In the genomic region with DNA sequence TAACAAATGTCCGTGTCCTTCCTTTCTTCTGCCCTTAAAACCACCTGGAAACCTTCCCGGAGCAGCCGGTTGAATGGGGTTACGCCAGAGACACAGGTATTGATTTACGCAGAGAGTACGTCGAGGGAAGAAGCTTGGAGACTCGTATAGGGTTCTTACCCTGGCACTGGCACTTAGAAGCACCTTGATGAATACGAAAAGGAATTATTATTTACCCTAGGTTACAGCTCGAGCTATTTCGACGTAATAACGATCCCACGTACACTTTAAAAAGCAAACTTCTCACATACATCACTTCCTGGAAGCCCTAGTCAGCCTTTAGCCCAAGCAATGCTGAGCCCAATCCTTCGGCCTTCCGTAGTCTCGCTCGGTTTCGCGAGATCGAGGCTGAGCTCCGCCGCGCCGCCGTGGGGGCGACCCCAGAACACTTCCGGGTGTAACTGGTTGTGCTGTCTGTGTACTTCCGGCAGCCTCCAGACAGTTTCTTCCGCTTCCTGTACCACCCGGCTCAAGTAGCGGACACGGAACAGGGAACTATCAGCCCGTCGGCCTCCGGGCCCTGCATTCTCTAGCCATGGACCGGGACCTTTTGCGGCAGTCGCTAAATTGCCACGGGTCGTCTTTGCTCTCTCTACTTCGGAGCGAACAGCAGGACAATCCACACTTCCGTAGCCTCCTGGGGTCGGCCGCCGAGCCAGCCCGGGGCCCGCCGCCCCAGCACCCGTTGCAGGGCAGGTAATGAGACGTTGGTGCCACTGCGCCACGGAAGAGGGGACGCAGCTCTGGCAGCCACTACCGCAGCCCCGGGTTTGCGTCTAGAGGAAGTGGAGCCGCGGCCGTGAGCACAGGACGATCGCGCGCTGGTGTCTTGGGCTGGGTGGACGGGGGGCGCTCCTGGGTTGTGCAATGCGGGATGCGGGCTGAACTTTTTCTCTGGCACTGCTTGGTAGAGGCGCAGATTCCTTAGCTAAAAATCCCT, we compare ENCODE assay signal across 1 cellular context.
A peak's percentile ranks its signal among the peaks of the same experiment; 100 is the strongest.
TF ChIP-seq lines count a peak whose summit lies in the region.

A gene with protein sequence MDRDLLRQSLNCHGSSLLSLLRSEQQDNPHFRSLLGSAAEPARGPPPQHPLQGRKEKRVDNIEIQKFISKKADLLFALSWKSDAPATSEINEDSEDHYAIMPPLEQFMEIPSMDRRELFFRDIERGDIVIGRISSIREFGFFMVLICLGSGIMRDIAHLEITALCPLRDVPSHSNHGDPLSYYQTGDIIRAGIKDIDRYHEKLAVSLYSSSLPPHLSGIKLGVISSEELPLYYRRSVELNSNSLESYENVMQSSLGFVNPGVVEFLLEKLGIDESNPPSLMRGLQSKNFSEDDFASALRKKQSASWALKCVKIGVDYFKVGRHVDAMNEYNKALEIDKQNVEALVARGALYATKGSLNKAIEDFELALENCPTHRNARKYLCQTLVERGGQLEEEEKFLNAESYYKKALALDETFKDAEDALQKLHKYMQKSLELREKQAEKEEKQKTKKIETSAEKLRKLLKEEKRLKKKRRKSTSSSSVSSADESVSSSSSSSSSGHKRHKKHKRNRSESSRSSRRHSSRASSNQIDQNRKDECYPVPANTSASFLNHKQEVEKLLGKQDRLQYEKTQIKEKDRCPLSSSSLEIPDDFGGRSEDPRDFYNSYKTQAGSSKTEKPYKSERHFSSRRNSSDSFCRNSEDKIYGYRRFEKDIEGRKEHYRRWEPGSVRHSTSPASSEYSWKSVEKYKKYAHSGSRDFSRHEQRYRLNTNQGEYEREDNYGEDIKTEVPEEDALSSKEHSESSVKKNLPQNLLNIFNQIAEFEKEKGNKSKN (plus strand): TSS at position 476 of the 979 bp plus-strand sequence. CDS start 99 bp downstream, at position 575.

TF ChIP-seq in HepG2, 621 proteins besides CTCF, POLR2A, EP300 and RAD21 (continued from another document and continues in another):
- TF ChIP-seq, protein P1, sequence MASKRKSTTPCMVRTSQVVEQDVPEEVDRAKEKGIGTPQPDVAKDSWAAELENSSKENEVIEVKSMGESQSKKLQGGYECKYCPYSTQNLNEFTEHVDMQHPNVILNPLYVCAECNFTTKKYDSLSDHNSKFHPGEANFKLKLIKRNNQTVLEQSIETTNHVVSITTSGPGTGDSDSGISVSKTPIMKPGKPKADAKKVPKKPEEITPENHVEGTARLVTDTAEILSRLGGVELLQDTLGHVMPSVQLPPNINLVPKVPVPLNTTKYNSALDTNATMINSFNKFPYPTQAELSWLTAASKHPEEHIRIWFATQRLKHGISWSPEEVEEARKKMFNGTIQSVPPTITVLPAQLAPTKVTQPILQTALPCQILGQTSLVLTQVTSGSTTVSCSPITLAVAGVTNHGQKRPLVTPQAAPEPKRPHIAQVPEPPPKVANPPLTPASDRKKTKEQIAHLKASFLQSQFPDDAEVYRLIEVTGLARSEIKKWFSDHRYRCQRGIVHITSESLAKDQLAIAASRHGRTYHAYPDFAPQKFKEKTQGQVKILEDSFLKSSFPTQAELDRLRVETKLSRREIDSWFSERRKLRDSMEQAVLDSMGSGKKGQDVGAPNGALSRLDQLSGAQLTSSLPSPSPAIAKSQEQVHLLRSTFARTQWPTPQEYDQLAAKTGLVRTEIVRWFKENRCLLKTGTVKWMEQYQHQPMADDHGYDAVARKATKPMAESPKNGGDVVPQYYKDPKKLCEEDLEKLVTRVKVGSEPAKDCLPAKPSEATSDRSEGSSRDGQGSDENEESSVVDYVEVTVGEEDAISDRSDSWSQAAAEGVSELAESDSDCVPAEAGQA (IDR thresholded peaks at IDR 0.05; ENCODE audit: low read depth): peak; percentile 85
- TF ChIP-seq, protein P1 (CRISPR knock-in tag; IDR thresholded peaks at IDR 0.05; ENCODE audit: borderline replicate concordance): no peak
- TF ChIP-seq, protein P2, sequence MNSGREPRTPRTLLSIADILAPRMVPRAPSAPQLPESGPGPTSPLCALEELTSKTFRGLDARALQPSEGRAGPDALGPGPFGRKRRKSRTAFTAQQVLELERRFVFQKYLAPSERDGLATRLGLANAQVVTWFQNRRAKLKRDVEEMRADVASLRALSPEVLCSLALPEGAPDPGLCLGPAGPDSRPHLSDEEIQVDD (CRISPR knock-in tag; IDR thresholded peaks at IDR 0.05; ENCODE audit: borderline replicate concordance): 0 out of 2 replicates have a peak, but pooled peaks have one; percentile 75
- TF ChIP-seq PRMT3 (CRISPR knock-in tag; IDR thresholded peaks at IDR 0.05; ENCODE audit: borderline replicate concordance, low read depth) (no peak), CHD4 (IDR thresholded peaks at IDR 0.05; ENCODE audit: borderline replicate concordance, low read length) (no peak), CBFB (CRISPR knock-in tag; IDR thresholded peaks at IDR 0.05) (peak; percentile 69), ZNF775 (CRISPR knock-in tag; IDR thresholded peaks at IDR 0.05; ENCODE audit: borderline replicate concordance) (no peak), IRF2 (CRISPR knock-in tag; IDR thresholded peaks at IDR 0.05) (peak; percentile 91), SRY (CRISPR knock-in tag; IDR thresholded peaks at IDR 0.05) (no peak), FIP1L1 (IDR thresholded peaks at IDR 0.05; ENCODE audit: borderline replicate concordance, insufficient read depth, low read depth, low read length) (no peak), SMYD3 (CRISPR knock-in tag; IDR thresholded peaks at IDR 0.05) (peak; percentile 86; the same call in 1 of the 2 replicates), SOX5 (CRISPR knock-in tag; IDR thresholded peaks at IDR 0.05; ENCODE audit: borderline replicate concordance) (0 out of 2 replicates have a peak, but pooled peaks have one; percentile 28), ZMAT3 (CRISPR knock-in tag; conservative IDR thresholded peaks at IDR 0.05) (0 out of 2 replicates have a peak, but pooled peaks have one; percentile 38)
- TF ChIP-seq, protein P3, sequence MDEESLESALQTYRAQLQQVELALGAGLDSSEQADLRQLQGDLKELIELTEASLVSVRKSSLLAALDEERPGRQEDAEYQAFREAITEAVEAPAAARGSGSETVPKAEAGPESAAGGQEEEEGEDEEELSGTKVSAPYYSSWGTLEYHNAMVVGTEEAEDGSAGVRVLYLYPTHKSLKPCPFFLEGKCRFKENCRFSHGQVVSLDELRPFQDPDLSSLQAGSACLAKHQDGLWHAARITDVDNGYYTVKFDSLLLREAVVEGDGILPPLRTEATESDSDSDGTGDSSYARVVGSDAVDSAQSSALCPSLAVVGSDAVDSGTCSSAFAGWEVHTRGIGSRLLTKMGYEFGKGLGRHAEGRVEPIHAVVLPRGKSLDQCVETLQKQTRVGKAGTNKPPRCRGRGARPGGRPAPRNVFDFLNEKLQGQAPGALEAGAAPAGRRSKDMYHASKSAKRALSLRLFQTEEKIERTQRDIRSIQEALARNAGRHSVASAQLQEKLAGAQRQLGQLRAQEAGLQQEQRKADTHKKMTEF (CRISPR knock-in tag; IDR thresholded peaks at IDR 0.05): peak; percentile 80; the same call in 1 of the 2 replicates
- TF ChIP-seq, protein P4, sequence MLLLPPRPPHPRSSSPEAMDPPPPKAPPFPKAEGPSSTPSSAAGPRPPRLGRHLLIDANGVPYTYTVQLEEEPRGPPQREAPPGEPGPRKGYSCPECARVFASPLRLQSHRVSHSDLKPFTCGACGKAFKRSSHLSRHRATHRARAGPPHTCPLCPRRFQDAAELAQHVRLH (CRISPR knock-in tag; IDR thresholded peaks at IDR 0.05; ENCODE audit: borderline replicate concordance, low read depth): no peak; the same call in 1 of the 2 replicates
- TF ChIP-seq, protein P5, sequence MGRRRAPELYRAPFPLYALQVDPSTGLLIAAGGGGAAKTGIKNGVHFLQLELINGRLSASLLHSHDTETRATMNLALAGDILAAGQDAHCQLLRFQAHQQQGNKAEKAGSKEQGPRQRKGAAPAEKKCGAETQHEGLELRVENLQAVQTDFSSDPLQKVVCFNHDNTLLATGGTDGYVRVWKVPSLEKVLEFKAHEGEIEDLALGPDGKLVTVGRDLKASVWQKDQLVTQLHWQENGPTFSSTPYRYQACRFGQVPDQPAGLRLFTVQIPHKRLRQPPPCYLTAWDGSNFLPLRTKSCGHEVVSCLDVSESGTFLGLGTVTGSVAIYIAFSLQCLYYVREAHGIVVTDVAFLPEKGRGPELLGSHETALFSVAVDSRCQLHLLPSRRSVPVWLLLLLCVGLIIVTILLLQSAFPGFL (CRISPR knock-in tag; IDR thresholded peaks at IDR 0.05): no peak
- TF ChIP-seq, protein P6, sequence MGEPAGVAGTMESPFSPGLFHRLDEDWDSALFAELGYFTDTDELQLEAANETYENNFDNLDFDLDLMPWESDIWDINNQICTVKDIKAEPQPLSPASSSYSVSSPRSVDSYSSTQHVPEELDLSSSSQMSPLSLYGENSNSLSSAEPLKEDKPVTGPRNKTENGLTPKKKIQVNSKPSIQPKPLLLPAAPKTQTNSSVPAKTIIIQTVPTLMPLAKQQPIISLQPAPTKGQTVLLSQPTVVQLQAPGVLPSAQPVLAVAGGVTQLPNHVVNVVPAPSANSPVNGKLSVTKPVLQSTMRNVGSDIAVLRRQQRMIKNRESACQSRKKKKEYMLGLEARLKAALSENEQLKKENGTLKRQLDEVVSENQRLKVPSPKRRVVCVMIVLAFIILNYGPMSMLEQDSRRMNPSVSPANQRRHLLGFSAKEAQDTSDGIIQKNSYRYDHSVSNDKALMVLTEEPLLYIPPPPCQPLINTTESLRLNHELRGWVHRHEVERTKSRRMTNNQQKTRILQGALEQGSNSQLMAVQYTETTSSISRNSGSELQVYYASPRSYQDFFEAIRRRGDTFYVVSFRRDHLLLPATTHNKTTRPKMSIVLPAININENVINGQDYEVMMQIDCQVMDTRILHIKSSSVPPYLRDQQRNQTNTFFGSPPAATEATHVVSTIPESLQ (CRISPR knock-in tag; conservative IDR thresholded peaks at IDR 0.05): no peak
- TF ChIP-seq, protein P7, sequence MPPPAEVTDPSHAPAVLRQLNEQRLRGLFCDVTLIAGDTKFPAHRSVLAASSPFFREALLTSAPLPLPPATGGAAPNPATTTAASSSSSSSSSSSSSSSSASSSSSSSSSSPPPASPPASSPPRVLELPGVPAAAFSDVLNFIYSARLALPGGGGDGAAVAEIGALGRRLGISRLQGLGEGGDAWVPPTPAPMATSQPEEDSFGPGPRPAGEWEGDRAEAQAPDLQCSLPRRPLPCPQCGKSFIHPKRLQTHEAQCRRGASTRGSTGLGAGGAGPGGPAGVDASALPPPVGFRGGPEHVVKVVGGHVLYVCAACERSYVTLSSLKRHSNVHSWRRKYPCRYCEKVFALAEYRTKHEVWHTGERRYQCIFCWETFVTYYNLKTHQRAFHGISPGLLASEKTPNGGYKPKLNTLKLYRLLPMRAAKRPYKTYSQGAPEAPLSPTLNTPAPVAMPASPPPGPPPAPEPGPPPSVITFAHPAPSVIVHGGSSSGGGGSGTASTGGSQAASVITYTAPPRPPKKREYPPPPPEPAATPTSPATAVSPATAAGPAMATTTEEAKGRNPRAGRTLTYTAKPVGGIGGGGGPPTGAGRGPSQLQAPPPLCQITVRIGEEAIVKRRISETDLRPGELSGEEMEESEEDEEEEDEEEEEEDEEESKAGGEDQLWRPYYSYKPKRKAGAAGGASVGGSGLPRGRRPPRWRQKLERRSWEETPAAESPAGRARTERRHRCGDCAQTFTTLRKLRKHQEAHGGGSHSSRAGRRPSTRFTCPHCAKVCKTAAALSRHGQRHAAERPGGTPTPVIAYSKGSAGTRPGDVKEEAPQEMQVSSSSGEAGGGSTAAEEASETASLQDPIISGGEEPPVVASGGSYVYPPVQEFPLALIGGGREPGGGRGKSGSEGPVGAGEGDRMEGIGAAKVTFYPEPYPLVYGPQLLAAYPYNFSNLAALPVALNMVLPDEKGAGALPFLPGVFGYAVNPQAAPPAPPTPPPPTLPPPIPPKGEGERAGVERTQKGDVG (CRISPR knock-in tag; IDR thresholded peaks at IDR 0.05; ENCODE audit: borderline replicate concordance): no peak
- TF ChIP-seq, protein P8, sequence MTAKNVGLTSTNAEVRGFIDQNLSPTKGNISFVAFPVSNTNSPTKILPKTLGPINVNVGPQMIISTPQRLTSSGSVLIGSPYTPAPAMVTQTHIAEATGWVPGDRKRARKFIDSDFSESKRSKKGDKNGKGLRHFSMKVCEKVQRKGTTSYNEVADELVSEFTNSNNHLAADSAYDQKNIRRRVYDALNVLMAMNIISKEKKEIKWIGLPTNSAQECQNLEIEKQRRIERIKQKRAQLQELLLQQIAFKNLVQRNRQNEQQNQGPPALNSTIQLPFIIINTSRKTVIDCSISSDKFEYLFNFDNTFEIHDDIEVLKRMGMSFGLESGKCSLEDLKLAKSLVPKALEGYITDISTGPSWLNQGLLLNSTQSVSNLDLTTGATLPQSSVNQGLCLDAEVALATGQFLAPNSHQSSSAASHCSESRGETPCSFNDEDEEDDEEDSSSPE (CRISPR knock-in tag; IDR thresholded peaks at IDR 0.05): no peak; the same call in 1 of the 2 replicates
- TF ChIP-seq, protein P9, sequence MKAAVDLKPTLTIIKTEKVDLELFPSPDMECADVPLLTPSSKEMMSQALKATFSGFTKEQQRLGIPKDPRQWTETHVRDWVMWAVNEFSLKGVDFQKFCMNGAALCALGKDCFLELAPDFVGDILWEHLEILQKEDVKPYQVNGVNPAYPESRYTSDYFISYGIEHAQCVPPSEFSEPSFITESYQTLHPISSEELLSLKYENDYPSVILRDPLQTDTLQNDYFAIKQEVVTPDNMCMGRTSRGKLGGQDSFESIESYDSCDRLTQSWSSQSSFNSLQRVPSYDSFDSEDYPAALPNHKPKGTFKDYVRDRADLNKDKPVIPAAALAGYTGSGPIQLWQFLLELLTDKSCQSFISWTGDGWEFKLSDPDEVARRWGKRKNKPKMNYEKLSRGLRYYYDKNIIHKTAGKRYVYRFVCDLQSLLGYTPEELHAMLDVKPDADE (CRISPR knock-in tag; IDR thresholded peaks at IDR 0.05): no peak
- TF ChIP-seq, protein P10, sequence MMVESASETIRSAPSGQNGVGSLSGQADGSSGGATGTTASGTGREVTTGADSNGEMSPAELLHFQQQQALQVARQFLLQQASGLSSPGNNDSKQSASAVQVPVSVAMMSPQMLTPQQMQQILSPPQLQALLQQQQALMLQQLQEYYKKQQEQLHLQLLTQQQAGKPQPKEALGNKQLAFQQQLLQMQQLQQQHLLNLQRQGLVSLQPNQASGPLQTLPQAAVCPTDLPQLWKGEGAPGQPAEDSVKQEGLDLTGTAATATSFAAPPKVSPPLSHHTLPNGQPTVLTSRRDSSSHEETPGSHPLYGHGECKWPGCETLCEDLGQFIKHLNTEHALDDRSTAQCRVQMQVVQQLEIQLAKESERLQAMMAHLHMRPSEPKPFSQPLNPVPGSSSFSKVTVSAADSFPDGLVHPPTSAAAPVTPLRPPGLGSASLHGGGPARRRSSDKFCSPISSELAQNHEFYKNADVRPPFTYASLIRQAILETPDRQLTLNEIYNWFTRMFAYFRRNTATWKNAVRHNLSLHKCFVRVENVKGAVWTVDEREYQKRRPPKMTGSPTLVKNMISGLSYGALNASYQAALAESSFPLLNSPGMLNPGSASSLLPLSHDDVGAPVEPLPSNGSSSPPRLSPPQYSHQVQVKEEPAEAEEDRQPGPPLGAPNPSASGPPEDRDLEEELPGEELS (CRISPR knock-in tag; IDR thresholded peaks at IDR 0.05): peak; percentile 22; the same call in 1 of the 2 replicates
